In the genomic region with DNA sequence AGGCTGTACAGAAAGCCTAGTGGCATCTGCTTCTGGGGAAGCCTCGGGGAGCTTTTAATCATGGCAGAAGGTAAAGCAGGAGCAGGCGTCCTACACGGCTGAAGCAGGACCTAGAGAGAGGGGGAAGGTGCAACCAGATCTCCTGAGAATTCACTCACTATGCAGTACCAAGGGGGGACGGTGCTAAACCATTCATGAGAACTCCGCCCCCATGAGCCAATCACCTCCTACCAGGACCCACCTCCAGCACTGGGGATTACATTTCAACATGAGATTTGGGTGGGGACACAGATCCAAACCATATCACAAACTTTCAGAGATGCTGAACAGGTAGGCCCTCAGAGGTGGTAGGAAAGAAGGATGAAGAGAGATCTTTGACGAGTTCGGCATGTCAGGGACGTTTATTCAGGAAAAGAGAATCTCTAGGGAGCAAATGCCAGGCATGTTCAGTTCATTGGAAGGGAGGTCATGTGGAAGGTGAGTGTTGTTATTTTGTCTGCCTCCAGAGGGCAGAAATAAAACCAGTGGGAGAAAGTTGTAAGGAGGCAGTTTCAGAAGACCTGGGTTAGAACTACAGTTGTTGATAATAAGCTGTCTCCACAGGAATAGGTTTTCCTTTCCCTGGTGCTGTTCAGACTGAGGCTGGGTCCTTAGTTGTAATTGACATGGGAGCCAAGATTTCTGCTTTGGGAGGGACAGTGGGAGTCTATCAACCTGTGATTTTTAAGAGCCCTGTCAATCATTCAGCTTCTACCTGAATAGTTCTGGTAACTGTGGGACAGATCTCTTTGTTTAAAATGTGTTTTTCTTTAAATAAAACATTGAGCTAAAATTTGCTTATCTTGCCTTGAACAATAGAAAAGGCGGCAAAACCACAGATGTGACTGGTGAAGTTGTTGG, we compare ENCODE assay signal across 8 cellular contexts. TPM values are rescaled to one million over a fixed set of nuclear protein-coding genes. Genes with fewer than 3 reads are reported as not detected.
DNase-seq lines count a peak whose midpoint lies in the region; ATAC-seq and FAIRE-seq lines count a peak whose summit lies in the region.

No MANE protein-coding gene starts in this region.

- H3K36me3 Mint-ChIP-seq in activated naive CD8-positive, alpha-beta T cell treated with anti-CD3 and anti-CD28 coated beads, Interleukin-2, amount 50 U/mL, for 24 hours (ENCODE audit: low read depth) = no peaks in the 10 kb centered on the region

- H2BK5ac ChIP-seq in trophoblast cell (ENCODE audit: low read depth, low read length, poor library complexity) = no peak overlapping the region

- no peak overlapping the region for H4K91ac ChIP-seq in trophoblast cell (ENCODE audit: low read depth, low read length)

- peaks cover 21% of the 10 kb centered on the region for H3K4me1 Mint-ChIP-seq in activated naive CD8-positive, alpha-beta T cell treated with anti-CD3 and anti-CD28 coated beads, Interleukin-2, amount 50 U/mL, for 24 hours

- no peak overlapping the region for H3K4ac ChIP-seq in trophoblast cell (ENCODE audit: low read depth, low read length)

- H3K9me3 ChIP-seq in trophoblast cell (ENCODE audit: insufficient read depth, low read depth, low read length) = no peaks in the 10 kb centered on the region

- WGBS in trophoblast cell (ENCODE audit: extremely low coverage, insufficient coverage, insufficient read length) = no CpG with 5 or more reads among the region's 9 CpGs

- no peak overlapping the region for H3K27ac ChIP-seq in trophoblast cell (ENCODE audit: low read depth, low read length)

- ATAC-seq in activated naive CD8-positive, alpha-beta T cell treated with anti-CD3 and anti-CD28 coated beads, Interleukin-2, amount 50 U/mL, for 24 hours = no peak

- no peaks in the 10 kb centered on the region for H3K4me1 ChIP-seq in trophoblast cell (ENCODE audit: control insufficient read depth in 1 of 2, insufficient read depth in 2 of 2, low read length in 2 of 2)

- FAIRE-seq in RCC 7860 (lab: Jason Lieb, UNC) = no peak

- no peak overlapping the region for H3K18ac ChIP-seq in trophoblast cell (ENCODE audit: low read length)

- no peak overlapping the region for H2BK12ac ChIP-seq in trophoblast cell (ENCODE audit: low read length)

- no peak overlapping the region for H2AK5ac ChIP-seq in trophoblast cell (ENCODE audit: low read length)

- H3K27me3 ChIP-seq in trophoblast cell (ENCODE audit: insufficient read depth, low read length) = no peaks in the 10 kb centered on the region

- peaks cover 6% of the 10 kb centered on the region for H3K79me2 ChIP-seq in trophoblast cell (ENCODE audit: control insufficient read depth, insufficient read depth, low read length, poor library complexity)

- H3K79me1 ChIP-seq in trophoblast cell (ENCODE audit: low read length) = peaks cover 6% of the 10 kb centered on the region

- no peak overlapping the region for H3K27ac Mint-ChIP-seq in activated naive CD8-positive, alpha-beta T cell treated with anti-CD3 and anti-CD28 coated beads, Interleukin-2, amount 50 U/mL, for 24 hours

- H3K4me2 ChIP-seq in trophoblast cell (ENCODE audit: low read length) = no peak overlapping the region

- H3K23ac ChIP-seq in trophoblast cell (ENCODE audit: low read length) = no peak overlapping the region

- H3K9me3 Mint-ChIP-seq in activated naive CD8-positive, alpha-beta T cell treated with anti-CD3 and anti-CD28 coated beads, Interleukin-2, amount 50 U/mL, for 24 hours = no peaks in the 10 kb centered on the region

- no peak overlapping the region for H3K9ac ChIP-seq in trophoblast cell (ENCODE audit: low read length)

- H3K36me3 ChIP-seq in trophoblast cell (ENCODE audit: control insufficient read depth in 1 of 2, insufficient read depth in 2 of 2, low read length in 2 of 2) = no peaks in the 10 kb centered on the region

- no peak overlapping the region for H4K12ac ChIP-seq in trophoblast cell (ENCODE audit: low read depth, low read length)

- H3K27me3 Mint-ChIP-seq in activated naive CD8-positive, alpha-beta T cell treated with anti-CD3 and anti-CD28 coated beads, Interleukin-2, amount 50 U/mL, for 24 hours = peaks cover 2% of the 10 kb centered on the region

- no peak overlapping the region for H3K14ac ChIP-seq in trophoblast cell (ENCODE audit: low read length)

- H2AFZ ChIP-seq in trophoblast cell (ENCODE audit: insufficient read depth, low read length, poor library complexity) = no peak overlapping the region

- H3K4me3 Mint-ChIP-seq in activated naive CD8-positive, alpha-beta T cell treated with anti-CD3 and anti-CD28 coated beads, Interleukin-2, amount 50 U/mL, for 24 hours = no peak overlapping the region

- in situ Hi-C loops in ACHN (cut with HindIII; ENCODE audit: low pct_ligation_motif_present, low pct_unique_long_range_greater_than_20kb, low sequenced_read_pairs) = no loop called here

- H3K4me3 ChIP-seq in trophoblast cell (ENCODE audit: low read depth, low read length) = no peak overlapping the region

- DNase-seq in ACHN = peak; percentile 46
- peak; percentile 44 for DNase-seq in ELR (ENCODE audit: low read depth)
- peak; percentile 9 for DNase-seq in NCI-H460 (ENCODE audit: extremely low read depth, low read depth)
- DNase-seq in epidermal melanocyte (ENCODE audit: insufficient read length, low spot score) = peak; percentile 42
- DNase-seq in trophoblast cell = peak; percentile 11 to 70
- no peak for DNase-seq in RCC 7860 (ENCODE audit: low spot score)
- DNase-seq in activated CD4-positive, alpha-beta T cell treated with anti-CD3 and anti-CD28 coated beads, Interleukin-2, amount 50 U/mL, for 4 hours = no peak
- DNase-seq in activated naive CD8-positive, alpha-beta T cell treated with anti-CD3 and anti-CD28 coated beads, Interleukin-2, amount 50 U/mL, for 24 hours = no peak

- H4K8ac ChIP-seq in trophoblast cell (ENCODE audit: low read depth, low read length) = no peak overlapping the region

- no peak overlapping the region for H2BK120ac ChIP-seq in trophoblast cell (ENCODE audit: insufficient read depth, low read length, poor library complexity)

RNA-seq across cellular contexts. Expression of a gene that starts 4.3 kb away (rescaled TPM):
- 46.3 and 51.4 TPM in 2 replicates for total RNA-seq in NCI-H460 (2014; rRNA removed; shearing (Covaris generic))
- polyA plus RNA-seq in NCI-H460 (2014; cell fraction: nucleus; rRNA removed) = 17.1 and 26.7 TPM in 2 replicates
- polyA plus RNA-seq in trophoblast cell (2013) = 70.8 and 74.9 TPM in 2 replicates

Comparison
In these comparisons a context has a peak if more than half of its experiments do, and no peak if none do; other contexts are left out.
1. DNase-seq: peak in ACHN (single experiment), ELR (single experiment), NCI-H460 (single experiment), epidermal melanocyte (single experiment) and trophoblast cell (2 of 2); none in RCC 7860 (single experiment), activated CD4-positive, alpha-beta T cell treated with anti-CD3 and anti-CD28 coated beads, Interleukin-2, amount 50 U/mL, for 4 hours (0 of 2) and activated naive CD8-positive, alpha-beta T cell treated with anti-CD3 and anti-CD28 coated beads, Interleukin-2, amount 50 U/mL, for 24 hours (single experiment).